Comparison of ENCODE assay signal across 23 cellular contexts in genomic region chr2:63740943-63741342, GRCh38.
DNase-seq lines count a peak whose midpoint lies in the region; ATAC-seq lines count a peak whose summit lies in the region.
"Had no signal": no experiment of that assay in that cellular context is flagged by ENCODE, and none has a peak within 500 bp of the region (broad histone marks: within the 10 kb centered on the region; RNA-seq: fewer than 3 reads in every experiment).

No MANE protein-coding gene starts in this region.

- H3K36me3 ChIP-seq in subcutaneous abdominal adipose tissue (ENCODE audit: control insufficient read depth in 5 of 5, insufficient read depth in 5 of 5, low read length in 5 of 5) = peaks cover 0 to 3% (median 0%) of the 10 kb centered on the region in 5 donors
- H3K36me3 ChIP-seq: transverse colon had no signal

- no peak overlapping the region for H3K9ac ChIP-seq in subcutaneous abdominal adipose tissue (ENCODE audit: low read length in 5 of 5)

- H3K27ac ChIP-seq in epithelial cell of prostate (peak overlapping the region; percentile 4), subcutaneous abdominal adipose tissue (ENCODE audit: low read depth, low read length) (peak overlapping the region; percentile 66)
- H3K27ac ChIP-seq: coronary artery, HL-60, skin epidermis, transverse colon had no signal

- peaks cover 3 to 51% (median 26%) of the 10 kb centered on the region in 5 donors for H3K4me1 ChIP-seq in subcutaneous abdominal adipose tissue (ENCODE audit: control insufficient read depth in 5 of 5, insufficient read depth in 5 of 5, low read length in 5 of 5)
- H3K4me1 ChIP-seq: transverse colon had no signal

- ATAC-seq in left lobe of liver = peak; percentile 67
- ATAC-seq in HG02610 (IDR thresholded peaks at IDR 0.05; ENCODE audit: unreplicated experiment) = no peak
- ATAC-seq: activated CD4-positive, alpha-beta T cell treated with anti-CD3 and anti-CD28 coated beads for 36 hours; left cardiac atrium; natural killer cell; PC-3; stimulated activated naive CD8-positive, alpha-beta T cell treated with anti-CD3 and anti-CD28 coated beads, Interleukin-15, Interleukin-2, amounts not matched to agents 100 U/mL and 50 U/mL, for 24 hours had no signal

- no peaks in the 10 kb centered on the region for H3K27me3 ChIP-seq in subcutaneous abdominal adipose tissue (ENCODE audit: control insufficient read depth in 5 of 5, insufficient read depth in 4 of 5, low read length in 5 of 5)
- H3K27me3 ChIP-seq: transverse colon had no signal

- H3K9me3 ChIP-seq in subcutaneous abdominal adipose tissue (ENCODE audit: control insufficient read depth in 5 of 5, low read length in 5 of 5) = no peaks in the 10 kb centered on the region
- H3K9me3 ChIP-seq: transverse colon had no signal

- DNase-seq in NCI-H226 (peak; percentile 34), epithelial cell of prostate (ENCODE audit: low read depth, low spot score) (no peak), left lobe of liver (ENCODE audit: low spot score) (no peak), NCI-H1092 (lab: John Stamatoyannopoulos, UW) (no peak), H4 (ENCODE audit: low spot score) (no peak)
- DNase-seq: activated CD4-positive, alpha-beta T cell treated with anti-CD3 and anti-CD28 coated beads for 36 hours; COR-L47; DND-41; foreskin melanocyte; H9; left cardiac atrium; natural killer cell; NCI-H1694 treated with DMSO at 0.1 percent for 48 hours; PC-3; SIG-M5; stimulated activated CD4-positive, alpha-beta T cell treated with anti-CD3 and anti-CD28 coated beads, Interleukin-2, amount 100 ng/mL, for 48 hours; stimulated activated naive CD8-positive, alpha-beta T cell treated with anti-CD3 and anti-CD28 coated beads, Interleukin-15, Interleukin-2, amounts not matched to agents 100 U/mL and 50 U/mL, for 24 hours; transverse colon had no signal

- no peak overlapping the region for H3K4me3 ChIP-seq in subcutaneous abdominal adipose tissue (ENCODE audit: low read depth in 1 of 5, low read length in 5 of 5)
- H3K4me3 ChIP-seq: coronary artery, skin epidermis, transverse colon had no signal
